In the genomic region with DNA sequence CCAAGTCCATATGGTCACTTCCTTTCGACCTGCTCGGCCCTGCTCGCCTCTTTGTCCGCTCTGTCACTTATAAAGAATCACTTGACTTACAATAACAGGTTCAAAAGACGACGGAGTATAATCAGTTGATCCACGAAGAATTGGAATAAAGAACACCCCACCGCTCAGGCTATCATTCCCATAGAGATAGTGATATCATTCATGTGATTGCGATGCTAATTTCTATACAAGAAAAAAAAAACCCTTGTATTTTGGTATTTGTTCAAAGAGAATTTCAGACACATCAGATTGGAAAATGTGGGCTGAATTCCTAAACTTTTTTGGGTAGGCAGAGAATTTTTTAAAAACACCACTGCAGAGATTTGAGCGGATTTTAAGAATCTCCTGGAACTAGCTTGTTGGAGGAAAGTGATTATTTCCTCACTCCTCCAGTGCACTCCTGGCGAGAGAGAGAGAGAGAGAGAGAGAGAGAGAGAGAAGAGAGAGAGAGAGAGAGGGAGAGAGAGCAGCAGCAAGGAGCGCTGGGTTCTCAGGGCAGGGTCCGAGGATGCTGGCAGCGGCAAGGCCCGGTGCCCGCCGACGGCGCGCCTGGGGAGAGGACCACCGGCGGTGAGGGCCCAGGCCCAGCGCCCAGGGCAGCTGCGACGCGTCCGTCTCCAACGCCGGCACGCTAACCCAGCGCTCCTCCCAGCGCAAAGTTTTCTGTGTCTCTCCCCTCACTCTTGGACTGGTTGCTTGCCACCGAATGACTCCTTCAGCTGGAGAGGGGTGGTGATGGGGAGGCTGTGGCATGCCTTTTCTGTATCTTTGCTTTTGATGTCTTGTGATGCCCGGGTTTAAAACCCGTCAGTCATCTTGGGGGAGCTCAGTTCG, we compare ENCODE assay signal across 14 cellular contexts.
DNase-seq lines count a peak whose midpoint lies in the region; ATAC-seq, FAIRE-seq and TF ChIP-seq lines count a peak whose summit lies in the region.
"Had no signal": no experiment of that assay in that cellular context is flagged by ENCODE, and none has a peak within 500 bp of the region (broad histone marks: within the 10 kb centered on the region; RNA-seq: fewer than 3 reads in every experiment).

No MANE protein-coding gene starts in this region.

- no peaks in the 10 kb centered on the region for H3K9me3 Mint-ChIP-seq in CD4-positive, alpha-beta T cell
- H3K9me3 Mint-ChIP-seq in endodermal cell: no peaks in the 10 kb centered on the region
- H3K9me3 Mint-ChIP-seq: activated T-cell treated with anti-CD3 and anti-CD28 coated beads, Interleukin-2, amount 50 U/mL, for 4 hours had no signal

- H3K27ac ChIP-seq in CD4-positive, alpha-beta T cell (ENCODE audit: low read depth, low read length): no peak overlapping the region
- no peak overlapping the region for H3K27ac ChIP-seq in endodermal cell (ENCODE audit: low read depth, low read length)
- H3K27ac ChIP-seq: SK-N-MC, skin epidermis, VCaP had no signal

- H3K4me1 ChIP-seq in endodermal cell (ENCODE audit: control insufficient read depth, insufficient read depth, low read length) (peaks cover 6% of the 10 kb centered on the region), neuron (ENCODE audit: insufficient read depth, low read length) (peaks cover 18% of the 10 kb centered on the region)

- H3K27me3 Mint-ChIP-seq in CD4-positive, alpha-beta T cell: peaks cover 77% of the 10 kb centered on the region
- H3K27me3 Mint-ChIP-seq in endodermal cell (ENCODE audit: insufficient read depth): peaks cover 71% of the 10 kb centered on the region

- POLR2A ChIA-PET in CD4-positive, alpha-beta T cell (lab: Charles Lee): no interaction called here

- H3K27me3 ChIP-seq in CD4-positive, alpha-beta T cell (ENCODE audit: control insufficient read depth, insufficient read depth, low read length): peaks cover 76% of the 10 kb centered on the region
- H3K27me3 ChIP-seq in H7 (ENCODE audit: control insufficient read depth, insufficient read depth, low read length): peaks cover 59% of the 10 kb centered on the region
- H3K27me3 ChIP-seq in endodermal cell (ENCODE audit: control insufficient read depth, insufficient read depth, low read length, poor library complexity, severe bottlenecking): peaks cover 83% of the 10 kb centered on the region
- no peaks in the 10 kb centered on the region for H3K27me3 ChIP-seq in neuron (ENCODE audit: insufficient read depth, low read length)

- H3K9ac ChIP-seq in endodermal cell (ENCODE audit: extremely low read depth, low read length, poor library complexity, severe bottlenecking): no peak overlapping the region

- ATAC-seq in CD4-positive, alpha-beta T cell (ENCODE audit: poor library complexity): no peak

- H3K4me3 Mint-ChIP-seq in CD4-positive, alpha-beta T cell: peak overlapping the region; percentile 25
- H3K4me3 Mint-ChIP-seq in endodermal cell: no peak overlapping the region
- H3K4me3 Mint-ChIP-seq: activated T-cell treated with anti-CD3 and anti-CD28 coated beads, Interleukin-2, amount 50 U/mL, for 4 hours had no signal

- CTCF ChIA-PET in CD4-positive, alpha-beta T cell (lab: Charles Lee): no interaction called here

- H2AFZ ChIP-seq in neuron (ENCODE audit: low read depth, low read length): peak overlapping the region; percentile 8

- no peaks in the 10 kb centered on the region for H3K36me3 ChIP-seq in H7 (replicated peaks; ENCODE audit: control insufficient read depth, insufficient read depth, low read length)
- no peaks in the 10 kb centered on the region for H3K36me3 ChIP-seq in endodermal cell (ENCODE audit: control insufficient read depth, insufficient read depth, low read length)
- no peaks in the 10 kb centered on the region for H3K36me3 ChIP-seq in neuron (ENCODE audit: insufficient read depth, low read length)

- H3K9me3 ChIP-seq in CD4-positive, alpha-beta T cell (ENCODE audit: control insufficient read depth, low read length): no peaks in the 10 kb centered on the region
- H3K9me3 ChIP-seq in endodermal cell (ENCODE audit: control insufficient read depth, low read length) (no peaks in the 10 kb centered on the region), neuron (ENCODE audit: low read length) (peaks cover 3% of the 10 kb centered on the region)

- intact Hi-C loops in CD4-positive, alpha-beta T cell (cut with DNase I, micrococcal nuclease): no loop called here

- no peak overlapping the region for H3K27ac Mint-ChIP-seq in CD4-positive, alpha-beta T cell
- H3K27ac Mint-ChIP-seq in endodermal cell: no peak overlapping the region

- no peak for FAIRE-seq in GM19239 (lab: Jason Lieb, UNC)

- H3K36me3 Mint-ChIP-seq in CD4-positive, alpha-beta T cell (ENCODE audit: low read depth): no peaks in the 10 kb centered on the region
- H3K36me3 Mint-ChIP-seq in endodermal cell (ENCODE audit: low read depth): no peaks in the 10 kb centered on the region

- peaks cover 30% of the 10 kb centered on the region for H3K4me1 Mint-ChIP-seq in CD4-positive, alpha-beta T cell (ENCODE audit: low read depth)
- peaks cover 35% of the 10 kb centered on the region for H3K4me1 Mint-ChIP-seq in endodermal cell

- DNase-seq in CD4-positive, alpha-beta T cell: no peak
- DNase-seq in H7 (peak; percentile 80), endodermal cell (peak; percentile 72), HT-29 (ENCODE audit: low spot score) (no peak), kidney glomerular epithelial cell (lab: John Stamatoyannopoulos, UW) (no peak), GM19239 (ENCODE audit: insufficient read length, low spot score) (no peak), NCI-H2196 (lab: John Stamatoyannopoulos, UW; ENCODE audit: unreplicated experiment) (no peak)
- DNase-seq: activated T-cell treated with anti-CD3 and anti-CD28 coated beads, Interleukin-2, amount 50 U/mL, for 4 hours; effector CD4-positive, alpha-beta T cell; NCI-H2107 had no signal

- no peak for TF ChIP-seq CTCF in CD4-positive, alpha-beta T cell (IDR thresholded peaks at IDR 0.05)
- TF ChIP-seq CTCF in endodermal cell (conservative IDR thresholded peaks at IDR 0.05): no peak

- WGBS in endodermal cell (ENCODE audit: insufficient coverage in 1 of 2, insufficient read length in 1 of 2), 2 experiments: 6 to 37% methylated on average over 9 to 35 of the region's 36 CpGs

- peak overlapping the region; percentile 32 for H3K4me3 ChIP-seq in H7 (ENCODE audit: insufficient read depth, low read depth, low read length)
- no peak overlapping the region for H3K4me3 ChIP-seq in endodermal cell (ENCODE audit: low read length)
- peak overlapping the region; percentile 91 for H3K4me3 ChIP-seq in neuron (ENCODE audit: low read length)
- H3K4me3 ChIP-seq: SK-N-MC, skin epidermis had no signal

Comparison
In these comparisons a context has a peak if more than half of its experiments do, and no peak if none do; other contexts are left out.
1. DNase-seq: peak in H7 (single experiment) and endodermal cell (single experiment); none in CD4-positive, alpha-beta T cell (0 of 10), HT-29 (single experiment), kidney glomerular epithelial cell (single experiment), GM19239 (single experiment) and NCI-H2196 (single experiment).